13 cellular contexts compared by ENCODE assay signal in the genomic region with DNA sequence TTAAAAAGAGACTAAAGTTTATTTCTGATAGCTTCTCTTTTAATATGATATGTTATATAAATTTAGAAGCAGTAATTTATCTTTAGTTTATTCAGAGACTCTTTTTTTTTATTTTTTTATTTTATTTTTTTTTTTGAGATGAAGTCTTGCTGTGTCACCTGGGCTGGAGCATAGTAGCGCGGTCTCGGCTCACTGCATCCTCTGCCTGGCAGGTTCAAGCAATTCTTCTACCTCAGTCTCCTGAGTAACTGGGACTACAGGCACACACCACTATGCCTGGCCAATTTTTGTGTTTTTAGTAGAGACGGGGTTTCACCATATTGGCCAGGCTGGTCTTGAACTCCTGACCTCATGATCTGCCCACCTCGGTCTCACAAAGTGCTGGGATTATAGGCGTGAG.
DNase-seq lines count a peak whose midpoint lies in the region; ATAC-seq, FAIRE-seq and TF ChIP-seq lines count a peak whose summit lies in the region.
"Had no signal": no experiment of that assay in that cellular context is flagged by ENCODE, and none has a peak within 500 bp of the region (broad histone marks: within the 10 kb centered on the region; RNA-seq: fewer than 3 reads in every experiment).

No MANE protein-coding gene starts in this region.

- FAIRE-seq in kidney (lab: Jason Lieb, UNC), result peak; percentile 79

- no peak for TF ChIP-seq POLR2A in gastrocnemius medialis (IDR thresholded peaks at IDR 0.05)

- H3K9me3 ChIP-seq in kidney (ENCODE audit: control insufficient read depth in 1 of 2, low read length in 2 of 2) (no peaks in the 10 kb centered on the region), gastrocnemius medialis (no peaks in the 10 kb centered on the region)

- H3K36me3 ChIP-seq in kidney (ENCODE audit: control insufficient read depth in 1 of 2, insufficient read depth in 2 of 2, low read length in 2 of 2), result no peaks in the 10 kb centered on the region
- H3K36me3 ChIP-seq in gastrocnemius medialis, result no peaks in the 10 kb centered on the region

- in situ Hi-C loops in gastrocnemius medialis (cut with MboI; ENCODE audit: low sequenced_read_pairs in 4 of 4), result no loop called here

- H3K9ac ChIP-seq in kidney (ENCODE audit: low read length in 2 of 2), result no peak overlapping the region

- TF ChIP-seq CTCF in kidney (IDR thresholded peaks at IDR 0.05; ENCODE audit: borderline replicate concordance, extremely low read depth, insufficient read depth) (no peak), gastrocnemius medialis (IDR thresholded peaks at IDR 0.05 in 4 of 5, conservative IDR thresholded peaks at IDR 0.05 in 1 of 5) (no peak)

- H3K27me3 ChIP-seq in gastrocnemius medialis, result no peaks in the 10 kb centered on the region

- no peak for ATAC-seq in HG03159 (IDR thresholded peaks at IDR 0.05; ENCODE audit: unreplicated experiment)
- ATAC-seq in gastrocnemius medialis, result no peak

- DNase-seq in NCI-H748 (lab: John Stamatoyannopoulos, UW; ENCODE audit: unreplicated experiment), result peak; percentile 30
- no peak for DNase-seq in NCI-H748 treated with DMSO at 0.1 percent for 48 hours (lab: John Stamatoyannopoulos, UW)
- DNase-seq in NCI-H69 (lab: John Stamatoyannopoulos, UW), result peak; percentile 62
- no peak for DNase-seq in kidney
- no peak for DNase-seq in gastrocnemius medialis
- no peak for DNase-seq in effector CD8-positive, alpha-beta T cell (lab: John Stamatoyannopoulos, UW)
- DNase-seq: C1 segment of cervical spinal cord; Calu3; CD4-positive, alpha-beta T cell; DMS 273 treated with DMSO at 0.1 percent for 48 hours; HCEC 1CT; HFFc6 had no signal

- intact Hi-C loops in kidney (cut with DNase I) (no loop called here), gastrocnemius medialis (cut with DNase I; ENCODE audit: low total_unique reads) (no loop called here)

- H3K27ac ChIP-seq in kidney (ENCODE audit: low read depth in 2 of 2, low read length in 2 of 2) (no peak overlapping the region), gastrocnemius medialis (no peak overlapping the region)

- H3K4me1 ChIP-seq in kidney (ENCODE audit: control insufficient read depth in 1 of 2, insufficient read depth in 1 of 2, low read depth in 1 of 2, low read length in 2 of 2) (no peaks in the 10 kb centered on the region), gastrocnemius medialis (peaks cover 4% of the 10 kb centered on the region in 2 donors)

- H3K4me3 ChIP-seq in kidney (ENCODE audit: low read length in 2 of 2) (no peak overlapping the region), gastrocnemius medialis (no peak overlapping the region)

Comparison
In these comparisons a context has a peak if more than half of its experiments do, and no peak if none do; other contexts are left out.
1. DNase-seq: peak in NCI-H748 (single experiment) and NCI-H69 (single experiment); none in NCI-H748 treated with DMSO at 0.1 percent for 48 hours (single experiment), kidney (single experiment), gastrocnemius medialis (0 of 2) and effector CD8-positive, alpha-beta T cell (single experiment).